18 cellular contexts compared by ENCODE assay signal in genomic region chr3:164687211-164687610, GRCh38.
"Had no signal": no experiment of that assay in that cellular context is flagged by ENCODE, and none has a peak within 500 bp of the region (broad histone marks: within the 10 kb centered on the region; RNA-seq: fewer than 3 reads in every experiment).

No MANE protein-coding gene starts in this region.

- H3K27ac ChIP-seq: adrenal gland, breast epithelium, epithelial cell of prostate, SK-N-MC, thoracic aorta, VCaP had no signal

- H3K4me1 ChIP-seq: adrenal gland, breast epithelium had no signal

- H3K27me3 ChIP-seq: adrenal gland, breast epithelium had no signal

- H3K36me3 ChIP-seq: adrenal gland, breast epithelium, thoracic aorta had no signal

- H3K4me3 ChIP-seq: adrenal gland, breast epithelium, SK-N-MC, thoracic aorta had no signal

- H3K9me3 ChIP-seq: adrenal gland, breast epithelium, thoracic aorta had no signal

- DNase-seq: activated CD4-positive, alpha-beta T cell treated with anti-CD3 and anti-CD28 coated beads, Interleukin-2, amount 10 ng/mL, durations not matched to agents 7 days and 5 days; activated CD4-positive, CD25-positive, alpha-beta regulatory T cell treated with anti-CD3 and anti-CD28 coated beads, Interleukin-2, amount 50 U/mL, for 72 hours; activated CD8-positive, alpha-beta T cell treated with anti-CD3 and anti-CD28 coated beads for 36 hours; activated gamma-delta T cell treated with Interleukin-2 at 50 U/mL for 16 hours; adrenal gland; cortex of kidney; left ventricle myocardium superior; naive B cell; occipital lobe; retina; stimulated activated CD4-positive, alpha-beta T cell treated with anti-CD3 and anti-CD28 coated beads, Interleukin-2, amount 100 ng/mL, for 48 hours; stimulated activated CD8-positive, alpha-beta memory T cell treated with anti-CD3 and anti-CD28 coated beads, Interleukin-4, amount 100 ng/mL, for 48 hours; stimulated activated naive B cell treated with anti-CD40 and anti-IgM and Interleukin-4, amounts not matched to agents 10 μg/mL and 1 μg/mL and 100 μg/mL, for 72 hours had no signal
